In genomic region chr16:69187387-69187890, GRCh38 we compare ENCODE assay signal across 8 cellular contexts. TPM values are rescaled to one million over a fixed set of nuclear protein-coding genes. Genes with fewer than 3 reads are reported as not detected.
DNase-seq lines count a peak whose midpoint lies in the region; ATAC-seq, FAIRE-seq and TF ChIP-seq lines count a peak whose summit lies in the region.

No MANE protein-coding gene starts in this region.

- ATAC-seq in GM19351 (IDR thresholded peaks at IDR 0.05; ENCODE audit: unreplicated experiment) (peak; percentile 22), HG03521 (IDR thresholded peaks at IDR 0.05; ENCODE audit: unreplicated experiment) (peak; percentile 23), left lobe of liver (peak; percentile 35)

- no peak for DNase-seq in CD14-positive monocyte (ENCODE audit: low spot score)
- peak in 3 of 4 experiments; percentile 14 to 18 (median 17) for DNase-seq in activated CD4-positive, CD25-positive, alpha-beta regulatory T cell (lab: John Stamatoyannopoulos, UW)
- peak; percentile 50 for DNase-seq in cerebellum (ENCODE audit: low spot score)
- peak; percentile 66 for DNase-seq in left lobe of liver (ENCODE audit: low spot score)
- peak; percentile 43 for DNase-seq in stimulated activated CD4-positive, alpha-beta T cell treated with anti-CD3 and anti-CD28 coated beads, Interleukin-4, amount 100 ng/mL, for 24 hours
- DNase-seq in D721Med (ENCODE audit: insufficient read length, low spot score), result no peak

- no peak for FAIRE-seq in D721Med (lab: Jason Lieb, UNC)

- peak overlapping the region; percentile 86 to 92 for H3K4me3 Mint-ChIP-seq in CD14-positive monocyte

- H3K27ac Mint-ChIP-seq in CD14-positive monocyte, result peak overlapping the region in 2 of 7 donors; percentile 36 to 54

- peaks cover 0 to 5% of the 10 kb centered on the region in 2 donors for H3K36me3 Mint-ChIP-seq in CD14-positive monocyte

- TF ChIP-seq CTCF in CD14-positive monocyte (IDR thresholded peaks at IDR 0.05), result no peak
- TF ChIP-seq CTCF in D721Med (IDR thresholded peaks at IDR 0.05; ENCODE audit: insufficient read depth, missing control alignments), result no peak

- intact Hi-C loops in CD14-positive monocyte (cut with micrococcal nuclease), result loop anchor here (5.0 to 10.0 kb wide), 2 partner anchors 53 to 125 kb away; partner anchors contain the start of genes CHTF8 (in 1 of the 2), UTP4 (in 1 of the 2) and VPS4A (in 1 of the 2)

- H3K27me3 Mint-ChIP-seq in CD14-positive monocyte (ENCODE audit: low read depth in 3 of 3), result peaks cover 30 to 69% (median 35%) of the 10 kb centered on the region in 3 donors

- H3K9me3 Mint-ChIP-seq in CD14-positive monocyte, result peaks cover 0 to 8% (median 0%) of the 10 kb centered on the region in 7 donors

- peaks cover 34% of the 10 kb centered on the region for H3K4me1 Mint-ChIP-seq in CD14-positive monocyte

RNA-seq across cellular contexts. Expression of gene SNTB2, which starts 0.5 kb away (rescaled TPM):
- 1 to 10 TPM; 1.2 to 6.0 TPM for polyA plus RNA-seq in CD14-positive monocyte
- total RNA-seq in cerebellum (9.3 TPM), left lobe of liver (11.6 TPM)

RNA-seq across cellular contexts. Expression of gene UTP4, which starts 55.0 kb away (rescaled TPM):
- polyA plus RNA-seq in CD14-positive monocyte, result 10 to 100 TPM; 19.6 to 27.8 TPM
- total RNA-seq in cerebellum (23.9 TPM), left lobe of liver (17.6 TPM)

RNA-seq across cellular contexts. Expression of gene CHTF8, which starts 55.1 kb away (rescaled TPM):
- 100 to 1,000 TPM; 158 to 172 TPM for polyA plus RNA-seq in CD14-positive monocyte
- total RNA-seq in cerebellum (37.5 TPM), left lobe of liver (59.1 TPM)

Comparison
In these comparisons a context has a peak if more than half of its experiments do, and no peak if none do; other contexts are left out.
1. DNase-seq: peak in activated CD4-positive, CD25-positive, alpha-beta regulatory T cell (3 of 4), cerebellum (single experiment), left lobe of liver (single experiment) and stimulated activated CD4-positive, alpha-beta T cell treated with anti-CD3 and anti-CD28 coated beads, Interleukin-4, amount 100 ng/mL, for 24 hours (single experiment); none in CD14-positive monocyte (single experiment) and D721Med (single experiment).
2. Peak in every context shown above with its lines, with median percentiles within 50 percentile points of each other: ATAC-seq.